In the genomic region with DNA sequence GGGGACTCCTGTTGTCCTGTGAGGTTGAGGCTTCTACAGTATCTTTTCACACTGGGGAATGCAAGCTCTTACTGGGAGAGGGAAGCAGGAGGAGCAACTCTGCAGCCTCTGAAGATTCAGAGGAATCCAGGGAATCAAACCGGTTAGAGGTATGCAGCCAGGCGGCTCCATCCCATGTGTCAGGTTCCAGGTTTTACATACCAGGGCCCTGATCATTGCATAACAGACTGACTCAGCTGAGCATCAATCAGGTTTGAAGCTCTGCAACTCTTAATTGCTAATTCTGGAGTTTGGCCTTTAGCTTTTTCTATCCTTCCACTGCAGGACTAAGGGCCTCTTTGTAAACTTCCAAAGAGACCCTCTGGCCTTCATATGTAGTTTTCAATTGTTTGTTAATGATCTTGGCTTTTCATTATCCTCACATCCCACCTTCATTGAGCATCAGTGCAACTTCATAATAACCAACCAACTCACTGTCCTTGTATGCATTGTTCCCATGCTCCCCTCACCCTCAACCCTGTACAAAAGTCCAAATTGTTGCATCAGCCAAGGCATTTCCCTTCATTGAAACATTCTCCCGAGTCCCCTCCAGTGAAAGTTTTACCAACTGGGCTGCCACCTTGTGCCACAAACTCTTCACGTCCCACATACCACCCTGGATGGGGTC, we compare ENCODE assay signal across 14 cellular contexts. TPM values are rescaled to one million over a fixed set of nuclear protein-coding genes. Genes with fewer than 3 reads are reported as not detected.
DNase-seq lines count a peak whose midpoint lies in the region; ATAC-seq and TF ChIP-seq lines count a peak whose summit lies in the region.
"Had no signal": no experiment of that assay in that cellular context is flagged by ENCODE, and none has a peak within 500 bp of the region (broad histone marks: within the 10 kb centered on the region; RNA-seq: fewer than 3 reads in every experiment).

No MANE protein-coding gene starts in this region.

- no peaks in the 10 kb centered on the region for H3K4me1 Mint-ChIP-seq in endodermal cell
- H3K4me1 Mint-ChIP-seq: natural killer cell had no signal

- no peak overlapping the region for H3K27ac Mint-ChIP-seq in endodermal cell
- H3K27ac Mint-ChIP-seq: activated naive CD8-positive, alpha-beta T cell treated with anti-CD3 and anti-CD28 coated beads, Interleukin-2, amount 10 ng/mL, durations not matched to agents 7 days and 5 days; natural killer cell had no signal

- TF ChIP-seq CTCF in AG10803 (conservative IDR thresholded peaks at IDR 0.05; ENCODE audit: low read length) (no peak), endodermal cell (conservative IDR thresholded peaks at IDR 0.05) (no peak), lower lobe of right lung (IDR thresholded peaks at IDR 0.05) (no peak), esophagus squamous epithelium (IDR thresholded peaks at IDR 0.05) (no peak), tibial nerve (IDR thresholded peaks at IDR 0.05) (no peak)

- H3K4me1 ChIP-seq in endodermal cell (ENCODE audit: control insufficient read depth, insufficient read depth, low read length) (no peaks in the 10 kb centered on the region), lower lobe of right lung (no peaks in the 10 kb centered on the region), esophagus squamous epithelium (peaks cover 0 to 7% (median 0%) of the 10 kb centered on the region in 3 donors), tibial nerve (no peaks in the 10 kb centered on the region)

- no peak overlapping the region for H3K9ac ChIP-seq in endodermal cell (ENCODE audit: extremely low read depth, low read length, poor library complexity, severe bottlenecking)

- intact Hi-C loops in lower lobe of right lung (cut with DNase I) (no loop called here), esophagus squamous epithelium (cut with DNase I) (no loop called here)

- DNase-seq in AG10803 (ENCODE audit: low read depth), result peak; percentile 47
- peak; percentile 26 for DNase-seq in M059J (ENCODE audit: low read depth)
- DNase-seq in endodermal cell, result peak; percentile 64
- no peak for DNase-seq in lower lobe of right lung
- no peak for DNase-seq in OCI-M1 (lab: John Stamatoyannopoulos, UW)
- no peak for DNase-seq in esophagus squamous epithelium (lab: John Stamatoyannopoulos, UW)
- no peak for DNase-seq in tibial nerve (ENCODE audit: low spot score in 2 of 2)
- DNase-seq: activated naive CD8-positive, alpha-beta T cell treated with anti-CD3 and anti-CD28 coated beads, Interleukin-2, amount 10 ng/mL, durations not matched to agents 7 days and 5 days; activated T-cell treated with anti-CD3 and anti-CD28 coated beads, Interleukin-2, amount 50 U/mL, for 1 hour; hypothalamus; natural killer cell; NCI-H2107; retina had no signal

- no peak for TF ChIP-seq EP300 in tibial nerve (IDR thresholded peaks at IDR 0.05)

- no peak overlapping the region for H3K4me3 ChIP-seq in AG10803 (ENCODE audit: low read length)
- H3K4me3 ChIP-seq in endodermal cell (ENCODE audit: low read length), result no peak overlapping the region
- no peak overlapping the region for H3K4me3 ChIP-seq in lower lobe of right lung
- H3K4me3 ChIP-seq in esophagus squamous epithelium, result no peak overlapping the region
- H3K4me3 ChIP-seq in tibial nerve, result no peak overlapping the region

- no peaks in the 10 kb centered on the region for H3K9me3 ChIP-seq in endodermal cell (ENCODE audit: control insufficient read depth, low read length)
- no peaks in the 10 kb centered on the region for H3K9me3 ChIP-seq in lower lobe of right lung
- no peaks in the 10 kb centered on the region for H3K9me3 ChIP-seq in esophagus squamous epithelium
- H3K9me3 ChIP-seq in tibial nerve, result no peaks in the 10 kb centered on the region

- no peak for TF ChIP-seq POLR2A in esophagus squamous epithelium (IDR thresholded peaks at IDR 0.05)
- TF ChIP-seq POLR2A in tibial nerve (IDR thresholded peaks at IDR 0.05), result no peak

- H3K36me3 ChIP-seq in endodermal cell (ENCODE audit: control insufficient read depth, insufficient read depth, low read length), result no peaks in the 10 kb centered on the region
- H3K36me3 ChIP-seq in lower lobe of right lung, result no peaks in the 10 kb centered on the region
- no peaks in the 10 kb centered on the region for H3K36me3 ChIP-seq in esophagus squamous epithelium
- no peaks in the 10 kb centered on the region for H3K36me3 ChIP-seq in tibial nerve

- H3K27me3 ChIP-seq in endodermal cell (ENCODE audit: control insufficient read depth, insufficient read depth, low read length, poor library complexity, severe bottlenecking) (peaks cover 4% of the 10 kb centered on the region), lower lobe of right lung (ENCODE audit: low read depth) (no peaks in the 10 kb centered on the region), esophagus squamous epithelium (no peaks in the 10 kb centered on the region), tibial nerve (no peaks in the 10 kb centered on the region)

- no peaks in the 10 kb centered on the region for H3K9me3 Mint-ChIP-seq in endodermal cell
- H3K9me3 Mint-ChIP-seq: activated naive CD8-positive, alpha-beta T cell treated with anti-CD3 and anti-CD28 coated beads, Interleukin-2, amount 10 ng/mL, durations not matched to agents 7 days and 5 days; natural killer cell had no signal

- peaks cover 15% of the 10 kb centered on the region for H3K27me3 Mint-ChIP-seq in endodermal cell (ENCODE audit: insufficient read depth)

- ATAC-seq in lower lobe of right lung (peak; percentile 46), HG02759 (IDR thresholded peaks at IDR 0.05; ENCODE audit: unreplicated experiment) (no peak)
- ATAC-seq: natural killer cell had no signal

- 86 to 100% methylated on average over 2 to 4 of the region's 4 CpGs for WGBS in endodermal cell (ENCODE audit: insufficient coverage in 1 of 2, insufficient read length in 1 of 2), 2 experiments
- WGBS in esophagus squamous epithelium, 2 donors, result 65 to 82% methylated on average over 3 to 4 of the region's 4 CpGs
- 80 to 83% methylated on average over 4 of the region's 4 CpGs for WGBS in tibial nerve, 2 donors

- no peak overlapping the region for H3K27ac ChIP-seq in endodermal cell (ENCODE audit: low read depth, low read length)
- no peak overlapping the region for H3K27ac ChIP-seq in lower lobe of right lung
- no peak overlapping the region for H3K27ac ChIP-seq in esophagus squamous epithelium
- H3K27ac ChIP-seq in tibial nerve, result no peak overlapping the region

- no peaks in the 10 kb centered on the region for H3K36me3 Mint-ChIP-seq in endodermal cell (ENCODE audit: low read depth)
- H3K36me3 Mint-ChIP-seq: activated naive CD8-positive, alpha-beta T cell treated with anti-CD3 and anti-CD28 coated beads, Interleukin-2, amount 10 ng/mL, durations not matched to agents 7 days and 5 days; natural killer cell had no signal

- no peak overlapping the region for H3K4me3 Mint-ChIP-seq in endodermal cell
- H3K4me3 Mint-ChIP-seq: activated naive CD8-positive, alpha-beta T cell treated with anti-CD3 and anti-CD28 coated beads, Interleukin-2, amount 10 ng/mL, durations not matched to agents 7 days and 5 days; natural killer cell had no signal

RNA-seq across cellular contexts. Expression of a gene that starts 59.7 kb away (rescaled TPM):
- total RNA-seq in M059J (2014; rRNA removed; shearing (Covaris generic)), result 44.4 and 50.1 TPM in 2 replicates
- 10 to 100 TPM; 32.7 to 36.2 TPM for total RNA-seq in endodermal cell
- 62.4 TPM for polyA plus RNA-seq in endodermal cell (2013, experiment 1 of 2)
- polyA plus RNA-seq in endodermal cell (2013, experiment 2 of 2), result 62.7 TPM
- total RNA-seq in lower lobe of right lung, result 32.3 TPM
- total RNA-seq in esophagus squamous epithelium, result 10 to 100 TPM; 10.5 to 42.0 (median 25.0) TPM
- 10 to 100 TPM; 31.2 to 38.5 (median 33.5) TPM for total RNA-seq in tibial nerve

Comparison
In these comparisons a context has a peak if more than half of its experiments do, and no peak if none do; other contexts are left out.
1. DNase-seq: peak in AG10803 (single experiment), M059J (single experiment) and endodermal cell (single experiment); none in lower lobe of right lung (single experiment), OCI-M1 (single experiment), esophagus squamous epithelium (single experiment) and tibial nerve (0 of 2).